27 cellular contexts compared by ENCODE assay signal in the genomic region with DNA sequence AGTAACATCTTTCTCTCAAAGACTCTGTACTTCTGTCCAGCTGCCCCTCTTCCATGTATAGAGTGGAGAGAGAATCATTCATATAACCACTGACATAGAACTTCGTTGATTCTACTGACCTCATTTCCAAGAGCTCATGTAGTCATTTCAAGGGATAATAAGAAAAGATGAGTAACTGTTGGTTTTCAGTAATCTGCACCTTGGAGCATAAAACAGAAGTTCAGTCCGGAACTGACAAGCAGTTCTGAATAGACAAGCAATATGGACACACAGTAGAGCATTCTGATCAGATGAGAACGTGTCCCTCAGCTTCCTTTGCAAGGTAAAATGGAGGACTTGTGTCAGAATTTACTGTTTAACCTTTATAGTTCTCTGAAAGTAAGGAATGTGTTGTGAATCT.
DNase-seq lines count a peak whose midpoint lies in the region; ATAC-seq, FAIRE-seq and TF ChIP-seq lines count a peak whose summit lies in the region.
"Had no signal": no experiment of that assay in that cellular context is flagged by ENCODE, and none has a peak within 500 bp of the region (broad histone marks: within the 10 kb centered on the region; RNA-seq: fewer than 3 reads in every experiment).

No MANE protein-coding gene starts in this region.

- no peaks in the 10 kb centered on the region for H3F3A ChIP-seq in GM23338 (replicated peaks; ENCODE audit: low read depth)

- intact Hi-C loops in mucosa of descending colon (cut with DNase I, micrococcal nuclease) = no loop called here

- H3K27me3 Mint-ChIP-seq in GM23338 (ENCODE audit: insufficient read depth, low read depth, poor library complexity) (no peaks in the 10 kb centered on the region), astrocyte (ENCODE audit: low read depth, unreplicated experiment) (no peaks in the 10 kb centered on the region)
- H3K27me3 Mint-ChIP-seq: CD4-positive, alpha-beta T cell; CD8-positive, alpha-beta memory T cell had no signal

- H3K79me2 ChIP-seq in GM23338 (replicated peaks; ENCODE audit: insufficient read depth) (no peaks in the 10 kb centered on the region), astrocyte (ENCODE audit: insufficient read depth, low read length) (no peaks in the 10 kb centered on the region)

- H3K4me3 ChIP-seq in GM23338 (no peak overlapping the region), astrocyte (ENCODE audit: insufficient read depth, low read depth, low read length) (no peak overlapping the region), epithelial cell of proximal tubule (ENCODE audit: low read depth, low read length) (peak overlapping the region; percentile 24), mucosa of descending colon (no peak overlapping the region)
- H3K4me3 ChIP-seq: A549; BLaER1 treated with 17β-estradiol and CSF1 and Interleukin-3, amounts not matched to agents 10 nM and 100 nM; GM12878; HAP-1 had no signal

- H3K4me1 ChIP-seq in GM23338 (ENCODE audit: insufficient read depth) = peaks cover 9% of the 10 kb centered on the region
- H3K4me1 ChIP-seq in astrocyte (ENCODE audit: insufficient read depth, low read length) = no peaks in the 10 kb centered on the region
- no peaks in the 10 kb centered on the region for H3K4me1 ChIP-seq in mucosa of descending colon (ENCODE audit: low read depth)
- H3K4me1 ChIP-seq: A549, BE2C had no signal

- H3K27ac Mint-ChIP-seq in GM23338 = no peak overlapping the region
- H3K27ac Mint-ChIP-seq in astrocyte (ENCODE audit: unreplicated experiment) = peak overlapping the region; percentile 16
- H3K27ac Mint-ChIP-seq: CD14-positive monocyte; CD4-positive, alpha-beta T cell; CD8-positive, alpha-beta memory T cell; HFFc6 had no signal

- no peaks in the 10 kb centered on the region for H3K9me3 ChIP-seq in astrocyte (ENCODE audit: insufficient read depth, low read depth, low read length)
- H3K9me3 ChIP-seq in mucosa of descending colon = no peaks in the 10 kb centered on the region
- H3K9me3 ChIP-seq: A549; BE2C; BLaER1 treated with 17β-estradiol and CSF1 and Interleukin-3, amounts not matched to agents 10 nM and 100 nM; HAP-1 had no signal

- no peaks in the 10 kb centered on the region for H3K27me3 ChIP-seq in GM23338 (ENCODE audit: insufficient read depth)
- no peaks in the 10 kb centered on the region for H3K27me3 ChIP-seq in astrocyte (ENCODE audit: insufficient read depth, low read length)
- H3K27me3 ChIP-seq: BE2C; BLaER1 treated with 17β-estradiol and CSF1 and Interleukin-3, amounts not matched to agents 10 nM and 100 nM had no signal

- H3K4me2 ChIP-seq in GM23338 (no peak overlapping the region), astrocyte (ENCODE audit: low read length) (no peak overlapping the region)
- H3K4me2 ChIP-seq: A549; BLaER1 treated with 17β-estradiol and CSF1 and Interleukin-3, amounts not matched to agents 10 nM and 100 nM had no signal

- no peaks in the 10 kb centered on the region for H3K36me3 ChIP-seq in GM23338 (ENCODE audit: insufficient read depth)
- no peaks in the 10 kb centered on the region for H3K36me3 ChIP-seq in astrocyte (ENCODE audit: insufficient read depth, low read length)
- no peaks in the 10 kb centered on the region for H3K36me3 ChIP-seq in mucosa of descending colon (ENCODE audit: low read depth)
- H3K36me3 ChIP-seq: BE2C; BLaER1 treated with 17β-estradiol and CSF1 and Interleukin-3, amounts not matched to agents 10 nM and 100 nM; HAP-1 had no signal

- H3K9me3 Mint-ChIP-seq in GM23338 = no peaks in the 10 kb centered on the region
- no peaks in the 10 kb centered on the region for H3K9me3 Mint-ChIP-seq in astrocyte (ENCODE audit: unreplicated experiment)
- H3K9me3 Mint-ChIP-seq: CD4-positive, alpha-beta T cell had no signal

- H4K20me1 ChIP-seq in GM23338 (replicated peaks; ENCODE audit: insufficient read depth) (no peaks in the 10 kb centered on the region), astrocyte (ENCODE audit: insufficient read depth, low read length) (no peaks in the 10 kb centered on the region)
- H4K20me1 ChIP-seq: BLaER1 treated with 17β-estradiol and CSF1 and Interleukin-3, amounts not matched to agents 10 nM and 100 nM had no signal

- no peak overlapping the region for H3K9ac ChIP-seq in astrocyte (ENCODE audit: low read length)
- H3K9ac ChIP-seq: BLaER1 treated with 17β-estradiol and CSF1 and Interleukin-3, amounts not matched to agents 10 nM and 100 nM had no signal

- TF ChIP-seq CTCF in GM23338 (conservative IDR thresholded peaks at IDR 0.05; ENCODE audit: low read depth in 2 of 2) (no peak), astrocyte (IDR thresholded peaks at IDR 0.05; ENCODE audit: insufficient read depth, low read depth, low read length) (no peak), epithelial cell of proximal tubule (conservative IDR thresholded peaks at IDR 0.05; ENCODE audit: low read depth, low read length) (no peak), mucosa of descending colon (IDR thresholded peaks at IDR 0.05) (no peak)

- DNase-seq in GM23338 (ENCODE audit: low spot score) (no peak), astrocyte (ENCODE audit: low read depth) (no peak), epithelial cell of proximal tubule (ENCODE audit: low read depth) (peak; percentile 45), kidney tubule cell (ENCODE audit: low spot score) (peak; percentile 58), NCI-H345 treated with DMSO at 0.1 percent for 48 hours (lab: John Stamatoyannopoulos, UW; ENCODE audit: unreplicated experiment) (no peak), mucosa of descending colon (no peak), NCI-H2081 treated with DMSO at 0.1 percent for 48 hours (lab: John Stamatoyannopoulos, UW) (no peak)
- DNase-seq: 8988T; ACHN; AML-193; BE2C; CD4-positive, alpha-beta T cell; CD8-positive, alpha-beta memory T cell; DMS 273 treated with DMSO at 0.1 percent for 48 hours; DMS79; EL; GDM1; HFFc6 had no signal

- H2AFZ ChIP-seq in GM23338 (peak overlapping the region; percentile 53; the same call in 1 of the 2 replicates), astrocyte (ENCODE audit: low read depth, low read length) (no peak overlapping the region)

- FAIRE-seq in astrocyte (lab: Jason Lieb, UNC) = no peak
- FAIRE-seq: A549, D721Med, GM12878, GM19239, H54 had no signal

- no peak for ATAC-seq in GM23338
- ATAC-seq in mucosa of descending colon = no peak
- ATAC-seq in GM21526 (IDR thresholded peaks at IDR 0.05; ENCODE audit: low FRiP score, unreplicated experiment) = no peak
- ATAC-seq: A549, GM12878 had no signal

- H3K4me1 Mint-ChIP-seq in GM23338 (peaks cover 7% of the 10 kb centered on the region), astrocyte (ENCODE audit: low read depth, unreplicated experiment) (peaks cover 10% of the 10 kb centered on the region)
- H3K4me1 Mint-ChIP-seq: CD14-positive monocyte; CD8-positive, alpha-beta memory T cell had no signal

- H3K27ac ChIP-seq in GM23338 (ENCODE audit: low read depth) = no peak overlapping the region
- H3K27ac ChIP-seq in astrocyte (ENCODE audit: low read depth, low read length) = no peak overlapping the region
- H3K27ac ChIP-seq: A549; BLaER1 treated with 17β-estradiol and CSF1 and Interleukin-3, amounts not matched to agents 10 nM and 100 nM had no signal

- H3K9me2 ChIP-seq in GM23338 (ENCODE audit: insufficient read depth) = no peaks in the 10 kb centered on the region

- H3K4me3 Mint-ChIP-seq in GM23338 (no peak overlapping the region), astrocyte (ENCODE audit: unreplicated experiment) (no peak overlapping the region)
- H3K4me3 Mint-ChIP-seq: CD14-positive monocyte; CD4-positive, alpha-beta T cell; CD8-positive, alpha-beta memory T cell; HFFc6 had no signal

- H3K36me3 Mint-ChIP-seq in GM23338 (ENCODE audit: low read depth) = no peaks in the 10 kb centered on the region; the same call in 2 of the 3 replicates
- no peaks in the 10 kb centered on the region for H3K36me3 Mint-ChIP-seq in astrocyte (ENCODE audit: low read depth, unreplicated experiment)
- H3K36me3 Mint-ChIP-seq: CD14-positive monocyte; CD8-positive, alpha-beta memory T cell had no signal

TF ChIP-seq in GM23338, 12 proteins besides CTCF, POLR2A, EP300 and RAD21 (continues in another document):
- TF ChIP-seq EZH2phosphoT487 (IDR thresholded peaks at IDR 0.05; ENCODE audit: unreplicated experiment) (no peak), CREB1 (CRISPR knock-in tag; IDR thresholded peaks at IDR 0.05; ENCODE audit: low read depth) (no peak), STAT1 (IDR thresholded peaks at IDR 0.05; ENCODE audit: unreplicated experiment) (no peak), ZNF114 (CRISPR knock-in tag; IDR thresholded peaks at IDR 0.05) (no peak), ZNF331 (CRISPR knock-in tag; IDR thresholded peaks at IDR 0.05; ENCODE audit: low read depth) (no peak), POLR2AphosphoS5 (IDR thresholded peaks at IDR 0.05; ENCODE audit: low read depth) (no peak), JUNB (IDR thresholded peaks at IDR 0.05; ENCODE audit: unreplicated experiment) (no peak), NANOG (IDR thresholded peaks at IDR 0.05; ENCODE audit: borderline replicate concordance) (no peak), EZH2 (IDR thresholded peaks at IDR 0.05; ENCODE audit: low read depth, unreplicated experiment) (no peak)
- TF ChIP-seq, protein P1, sequence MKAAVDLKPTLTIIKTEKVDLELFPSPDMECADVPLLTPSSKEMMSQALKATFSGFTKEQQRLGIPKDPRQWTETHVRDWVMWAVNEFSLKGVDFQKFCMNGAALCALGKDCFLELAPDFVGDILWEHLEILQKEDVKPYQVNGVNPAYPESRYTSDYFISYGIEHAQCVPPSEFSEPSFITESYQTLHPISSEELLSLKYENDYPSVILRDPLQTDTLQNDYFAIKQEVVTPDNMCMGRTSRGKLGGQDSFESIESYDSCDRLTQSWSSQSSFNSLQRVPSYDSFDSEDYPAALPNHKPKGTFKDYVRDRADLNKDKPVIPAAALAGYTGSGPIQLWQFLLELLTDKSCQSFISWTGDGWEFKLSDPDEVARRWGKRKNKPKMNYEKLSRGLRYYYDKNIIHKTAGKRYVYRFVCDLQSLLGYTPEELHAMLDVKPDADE (IDR thresholded peaks at IDR 0.05) = no peak

Comparison
In these comparisons a context has a peak if more than half of its experiments do, and no peak if none do; other contexts are left out.
1. DNase-seq: peak in epithelial cell of proximal tubule (single experiment) and kidney tubule cell (single experiment); none in GM23338 (single experiment), astrocyte (single experiment), NCI-H345 treated with DMSO at 0.1 percent for 48 hours (single experiment), mucosa of descending colon (0 of 3) and NCI-H2081 treated with DMSO at 0.1 percent for 48 hours (single experiment).